19 cellular contexts compared by ENCODE assay signal in the genomic region with DNA sequence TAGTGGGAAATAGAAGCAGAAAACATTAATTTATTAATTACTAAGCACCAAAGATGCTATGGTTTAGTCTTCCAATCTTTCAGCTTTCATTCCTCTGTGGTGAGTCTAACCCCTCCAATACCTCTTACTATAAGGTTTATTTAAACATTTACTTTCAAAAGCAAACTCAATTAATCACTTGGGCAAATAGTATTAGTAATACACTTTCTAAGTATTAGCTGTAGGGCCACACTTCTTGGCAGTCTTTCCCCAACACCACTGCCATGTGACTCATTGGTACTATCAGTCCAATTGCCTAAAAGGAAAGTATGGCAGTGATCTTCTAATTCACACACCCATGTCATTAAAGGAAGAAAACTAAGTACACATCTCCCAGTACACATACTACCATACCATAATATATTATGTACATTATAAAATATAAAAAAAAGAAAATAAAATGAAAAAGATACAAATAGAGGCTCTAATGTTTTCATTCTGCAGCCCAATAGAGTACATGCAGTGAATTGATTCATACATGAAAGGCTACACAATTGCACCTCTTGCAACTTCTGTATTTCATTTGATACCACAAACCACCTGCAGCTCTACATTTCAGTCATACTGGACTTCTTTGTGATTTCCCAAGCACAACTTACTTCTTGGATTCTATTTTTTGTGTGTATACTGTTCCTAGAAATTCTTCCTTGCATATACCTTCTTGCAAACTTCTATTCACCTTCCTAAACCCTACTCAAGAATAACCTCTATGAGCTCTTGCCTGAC.
A peak's percentile ranks its signal among the peaks of the same experiment; 100 is the strongest.
DNase-seq lines count a peak whose midpoint lies in the region; ATAC-seq and TF ChIP-seq lines count a peak whose summit lies in the region.
"Had no signal": no experiment of that assay in that cellular context is flagged by ENCODE, and none has a peak within 500 bp of the region (broad histone marks: within the 10 kb centered on the region; RNA-seq: fewer than 3 reads in every experiment).

No MANE protein-coding gene starts in this region.

- ATAC-seq in GM19351 (IDR thresholded peaks at IDR 0.05; ENCODE audit: unreplicated experiment) = peak; percentile 78
- peak; percentile 56 for ATAC-seq in foreskin keratinocyte
- ATAC-seq in GM21528 (IDR thresholded peaks at IDR 0.05; ENCODE audit: low FRiP score, unreplicated experiment) = no peak
- no peak for ATAC-seq in HG03457 (IDR thresholded peaks at IDR 0.05; ENCODE audit: unreplicated experiment)

- DNase-seq in DMS53 (lab: John Stamatoyannopoulos, UW) (peak; percentile 38), M059J (ENCODE audit: low read depth) (peak; percentile 16), foreskin keratinocyte (peak; percentile 14 to 18), NCI-H446 (lab: John Stamatoyannopoulos, UW) (no peak), NCI-H2107 treated with DMSO at 0.1 percent for 48 hours (lab: John Stamatoyannopoulos, UW; ENCODE audit: unreplicated experiment) (no peak)
- DNase-seq: 8988T, H7, NCI-H1417, NCI-H1930, NCI-H2171 treated with DMSO at 0.1 percent for 48 hours, NCI-H510A treated with DMSO at 0.1 percent for 48 hours, RPMI8226, SW 1271 had no signal

- peaks cover 5% of the 10 kb centered on the region for H3K27me3 ChIP-seq in foreskin keratinocyte
- H3K27me3 ChIP-seq: BLaER1 had no signal

- no peaks in the 10 kb centered on the region for H3K4me1 ChIP-seq in foreskin keratinocyte
- H3K4me1 ChIP-seq: BLaER1, SJSA1 had no signal

- no peak for TF ChIP-seq CTCF in foreskin keratinocyte (conservative IDR thresholded peaks at IDR 0.05)

- no peak overlapping the region for H3K27ac ChIP-seq in foreskin keratinocyte
- H3K27ac ChIP-seq: BLaER1, KMS-11, SJSA1 had no signal

Comparison
In these comparisons a context has a peak if more than half of its experiments do, and no peak if none do; other contexts are left out.
1. DNase-seq: peak in DMS53 (single experiment), M059J (single experiment) and foreskin keratinocyte (2 of 2); none in NCI-H446 (0 of 2) and NCI-H2107 treated with DMSO at 0.1 percent for 48 hours (single experiment).
2. ATAC-seq: peak in GM19351 (single experiment) and foreskin keratinocyte (single experiment); none in GM21528 (single experiment) and HG03457 (single experiment).